ENCODE assay signal across 21 cellular contexts in genomic region chr12:125198647-125199046, GRCh38. TPM values are rescaled to one million over a fixed set of nuclear protein-coding genes. Genes with fewer than 3 reads are reported as not detected.
DNase-seq lines count a peak whose midpoint lies in the region; ATAC-seq, FAIRE-seq and TF ChIP-seq lines count a peak whose summit lies in the region.
"Had no signal": no experiment of that assay in that cellular context is flagged by ENCODE, and none has a peak within 500 bp of the region (broad histone marks: within the 10 kb centered on the region; RNA-seq: fewer than 3 reads in every experiment).

No MANE protein-coding gene starts in this region.

- no peak for FAIRE-seq in kidney (lab: Jason Lieb, UNC)

- H3K9me3 Mint-ChIP-seq in WTC11, result peaks cover 18% of the 10 kb centered on the region

- peak; percentile 72 to 91 for DNase-seq in NCI-H524 (lab: John Stamatoyannopoulos, UW)
- peak; percentile 42 for DNase-seq in WTC11 (ENCODE audit: low spot score)
- peak; percentile 15 for DNase-seq in kidney
- no peak for DNase-seq in hepatic stellate cell (ENCODE audit: low spot score)
- DNase-seq in Right ventricle myocardium inferior (ENCODE audit: missing footprints), result no peak
- no peak for DNase-seq in activated CD8-positive, alpha-beta memory T cell treated with anti-CD3 and anti-CD28 coated beads, Interleukin-2, amount 50 U/mL, for 48 hours
- DNase-seq: Calu3, DMS53, HCEC 1CT, NCI-H1092, NCI-H1417 treated with DMSO at 0.1 percent for 48 hours, NCI-H1694 treated with DMSO at 0.1 percent for 48 hours, NCI-H2081 treated with DMSO at 0.1 percent for 48 hours, NCI-H2171, NCI-H345, NCI-H526, SIG-M5 had no signal

- TF ChIP-seq CTCF in GM12872 (IDR thresholded peaks at IDR 0.05; ENCODE audit: insufficient read depth, low read depth, low read length) (0 out of 3 replicates have a peak, but pooled peaks have one; percentile 6), WTC11 (IDR thresholded peaks at IDR 0.05) (no peak), kidney (IDR thresholded peaks at IDR 0.05; ENCODE audit: borderline replicate concordance, extremely low read depth, insufficient read depth) (no peak)

- H3K27ac ChIP-seq in kidney (ENCODE audit: low read depth in 2 of 2, low read length in 2 of 2), result no peak overlapping the region
- H3K27ac ChIP-seq: HL-60, SK-N-MC had no signal

- no peaks in the 10 kb centered on the region for H3K4me1 ChIP-seq in kidney (ENCODE audit: control insufficient read depth in 1 of 2, insufficient read depth in 1 of 2, low read depth in 1 of 2, low read length in 2 of 2)

- POLR2A ChIA-PET in WTC11 (lab: Charles Lee), result interaction anchor here (0.7 kb wide), 1 partner anchor 10 kb away, joined by 3 read pairs; no protein-coding TSS in a partner anchor

- no peaks in the 10 kb centered on the region for H3K27me3 Mint-ChIP-seq in WTC11 (ENCODE audit: low read depth)

- CTCF ChIA-PET in WTC11 (lab: Charles Lee), result interaction anchor here (0.5 to 2.3 kb wide), 13 partner anchors 9 to 226 kb away, joined by 3 to 17 read pairs (median 5); no protein-coding TSS in a partner anchor

- no peak overlapping the region for H3K9ac ChIP-seq in kidney (ENCODE audit: low read length in 2 of 2)

- no peak overlapping the region for H3K4me3 ChIP-seq in kidney (ENCODE audit: low read length in 2 of 2)
- H3K4me3 ChIP-seq: SK-N-MC had no signal

- H3K27ac Mint-ChIP-seq in WTC11, result no peak overlapping the region

- H3K36me3 ChIP-seq in kidney (ENCODE audit: control insufficient read depth in 1 of 2, insufficient read depth in 2 of 2, low read length in 2 of 2), result no peaks in the 10 kb centered on the region

- ATAC-seq in WTC11 (peak; percentile 72), Right ventricle myocardium inferior (no peak)
- ATAC-seq: Panc1 had no signal

- H3K4me1 Mint-ChIP-seq in WTC11, result peaks cover 42% of the 10 kb centered on the region

- H3K36me3 Mint-ChIP-seq in WTC11, result peaks cover 34% of the 10 kb centered on the region

- no peak overlapping the region for H3K4me3 Mint-ChIP-seq in WTC11

- intact Hi-C loops in kidney (cut with DNase I), result no loop called here
- intact Hi-C loops in Right ventricle myocardium inferior (cut with DNase I), result no loop called here

- no peaks in the 10 kb centered on the region for H3K9me3 ChIP-seq in kidney (ENCODE audit: control insufficient read depth in 1 of 2, low read length in 2 of 2)

TF ChIP-seq in WTC11, 78 proteins besides CTCF, POLR2A, EP300 and RAD21 (continues in another document):
- TF ChIP-seq, protein P1, sequence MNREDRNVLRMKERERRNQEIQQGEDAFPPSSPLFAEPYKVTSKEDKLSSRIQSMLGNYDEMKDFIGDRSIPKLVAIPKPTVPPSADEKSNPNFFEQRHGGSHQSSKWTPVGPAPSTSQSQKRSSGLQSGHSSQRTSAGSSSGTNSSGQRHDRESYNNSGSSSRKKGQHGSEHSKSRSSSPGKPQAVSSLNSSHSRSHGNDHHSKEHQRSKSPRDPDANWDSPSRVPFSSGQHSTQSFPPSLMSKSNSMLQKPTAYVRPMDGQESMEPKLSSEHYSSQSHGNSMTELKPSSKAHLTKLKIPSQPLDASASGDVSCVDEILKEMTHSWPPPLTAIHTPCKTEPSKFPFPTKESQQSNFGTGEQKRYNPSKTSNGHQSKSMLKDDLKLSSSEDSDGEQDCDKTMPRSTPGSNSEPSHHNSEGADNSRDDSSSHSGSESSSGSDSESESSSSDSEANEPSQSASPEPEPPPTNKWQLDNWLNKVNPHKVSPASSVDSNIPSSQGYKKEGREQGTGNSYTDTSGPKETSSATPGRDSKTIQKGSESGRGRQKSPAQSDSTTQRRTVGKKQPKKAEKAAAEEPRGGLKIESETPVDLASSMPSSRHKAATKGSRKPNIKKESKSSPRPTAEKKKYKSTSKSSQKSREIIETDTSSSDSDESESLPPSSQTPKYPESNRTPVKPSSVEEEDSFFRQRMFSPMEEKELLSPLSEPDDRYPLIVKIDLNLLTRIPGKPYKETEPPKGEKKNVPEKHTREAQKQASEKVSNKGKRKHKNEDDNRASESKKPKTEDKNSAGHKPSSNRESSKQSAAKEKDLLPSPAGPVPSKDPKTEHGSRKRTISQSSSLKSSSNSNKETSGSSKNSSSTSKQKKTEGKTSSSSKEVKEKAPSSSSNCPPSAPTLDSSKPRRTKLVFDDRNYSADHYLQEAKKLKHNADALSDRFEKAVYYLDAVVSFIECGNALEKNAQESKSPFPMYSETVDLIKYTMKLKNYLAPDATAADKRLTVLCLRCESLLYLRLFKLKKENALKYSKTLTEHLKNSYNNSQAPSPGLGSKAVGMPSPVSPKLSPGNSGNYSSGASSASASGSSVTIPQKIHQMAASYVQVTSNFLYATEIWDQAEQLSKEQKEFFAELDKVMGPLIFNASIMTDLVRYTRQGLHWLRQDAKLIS (CRISPR knock-in tag; IDR thresholded peaks at IDR 0.05; ENCODE audit: borderline replicate concordance), result no peak
- TF ChIP-seq MXD4 (CRISPR knock-in tag; IDR thresholded peaks at IDR 0.05; ENCODE audit: borderline replicate concordance) (no peak), SP1 (CRISPR knock-in tag; conservative IDR thresholded peaks at IDR 0.05) (no peak), KAT7 (CRISPR knock-in tag; IDR thresholded peaks at IDR 0.05; ENCODE audit: borderline replicate concordance) (no peak), RORB (CRISPR knock-in tag; IDR thresholded peaks at IDR 0.05) (no peak), CREB1 (CRISPR knock-in tag; IDR thresholded peaks at IDR 0.05) (no peak), IRF1 (CRISPR knock-in tag; IDR thresholded peaks at IDR 0.05) (no peak), NR1H2 (CRISPR knock-in tag; IDR thresholded peaks at IDR 0.05) (no peak), ZNF671 (CRISPR knock-in tag; IDR thresholded peaks at IDR 0.05) (no peak), NR2C2 (CRISPR knock-in tag; IDR thresholded peaks at IDR 0.05) (no peak), MLX (CRISPR knock-in tag; IDR thresholded peaks at IDR 0.05) (no peak)
- TF ChIP-seq, protein P2, sequence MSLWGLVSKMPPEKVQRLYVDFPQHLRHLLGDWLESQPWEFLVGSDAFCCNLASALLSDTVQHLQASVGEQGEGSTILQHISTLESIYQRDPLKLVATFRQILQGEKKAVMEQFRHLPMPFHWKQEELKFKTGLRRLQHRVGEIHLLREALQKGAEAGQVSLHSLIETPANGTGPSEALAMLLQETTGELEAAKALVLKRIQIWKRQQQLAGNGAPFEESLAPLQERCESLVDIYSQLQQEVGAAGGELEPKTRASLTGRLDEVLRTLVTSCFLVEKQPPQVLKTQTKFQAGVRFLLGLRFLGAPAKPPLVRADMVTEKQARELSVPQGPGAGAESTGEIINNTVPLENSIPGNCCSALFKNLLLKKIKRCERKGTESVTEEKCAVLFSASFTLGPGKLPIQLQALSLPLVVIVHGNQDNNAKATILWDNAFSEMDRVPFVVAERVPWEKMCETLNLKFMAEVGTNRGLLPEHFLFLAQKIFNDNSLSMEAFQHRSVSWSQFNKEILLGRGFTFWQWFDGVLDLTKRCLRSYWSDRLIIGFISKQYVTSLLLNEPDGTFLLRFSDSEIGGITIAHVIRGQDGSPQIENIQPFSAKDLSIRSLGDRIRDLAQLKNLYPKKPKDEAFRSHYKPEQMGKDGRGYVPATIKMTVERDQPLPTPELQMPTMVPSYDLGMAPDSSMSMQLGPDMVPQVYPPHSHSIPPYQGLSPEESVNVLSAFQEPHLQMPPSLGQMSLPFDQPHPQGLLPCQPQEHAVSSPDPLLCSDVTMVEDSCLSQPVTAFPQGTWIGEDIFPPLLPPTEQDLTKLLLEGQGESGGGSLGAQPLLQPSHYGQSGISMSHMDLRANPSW (CRISPR knock-in tag; conservative IDR thresholded peaks at IDR 0.05; ENCODE audit: low read depth), result no peak
- TF ChIP-seq, protein P3, sequence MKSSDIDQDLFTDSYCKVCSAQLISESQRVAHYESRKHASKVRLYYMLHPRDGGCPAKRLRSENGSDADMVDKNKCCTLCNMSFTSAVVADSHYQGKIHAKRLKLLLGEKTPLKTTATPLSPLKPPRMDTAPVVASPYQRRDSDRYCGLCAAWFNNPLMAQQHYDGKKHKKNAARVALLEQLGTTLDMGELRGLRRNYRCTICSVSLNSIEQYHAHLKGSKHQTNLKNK (CRISPR knock-in tag; IDR thresholded peaks at IDR 0.05), result no peak
- TF ChIP-seq, protein P4, sequence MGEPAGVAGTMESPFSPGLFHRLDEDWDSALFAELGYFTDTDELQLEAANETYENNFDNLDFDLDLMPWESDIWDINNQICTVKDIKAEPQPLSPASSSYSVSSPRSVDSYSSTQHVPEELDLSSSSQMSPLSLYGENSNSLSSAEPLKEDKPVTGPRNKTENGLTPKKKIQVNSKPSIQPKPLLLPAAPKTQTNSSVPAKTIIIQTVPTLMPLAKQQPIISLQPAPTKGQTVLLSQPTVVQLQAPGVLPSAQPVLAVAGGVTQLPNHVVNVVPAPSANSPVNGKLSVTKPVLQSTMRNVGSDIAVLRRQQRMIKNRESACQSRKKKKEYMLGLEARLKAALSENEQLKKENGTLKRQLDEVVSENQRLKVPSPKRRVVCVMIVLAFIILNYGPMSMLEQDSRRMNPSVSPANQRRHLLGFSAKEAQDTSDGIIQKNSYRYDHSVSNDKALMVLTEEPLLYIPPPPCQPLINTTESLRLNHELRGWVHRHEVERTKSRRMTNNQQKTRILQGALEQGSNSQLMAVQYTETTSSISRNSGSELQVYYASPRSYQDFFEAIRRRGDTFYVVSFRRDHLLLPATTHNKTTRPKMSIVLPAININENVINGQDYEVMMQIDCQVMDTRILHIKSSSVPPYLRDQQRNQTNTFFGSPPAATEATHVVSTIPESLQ (CRISPR knock-in tag; IDR thresholded peaks at IDR 0.05), result no peak

RNA-seq across cellular contexts. Expression of gene TMEM132B, which starts 12.5 kb away (rescaled TPM):
- total RNA-seq in WTC11 (2021) (79.0 to 83.4 TPM (median 83.3 TPM) in 3 replicates), kidney (0.60 TPM), Right ventricle myocardium inferior (6.8 TPM)
- 0.06 TPM for polyA plus RNA-seq in kidney (ENCODE audit: insufficient read depth, low read depth, low replicate concordance)

Comparison
In these comparisons a context has a peak if more than half of its experiments do, and no peak if none do; other contexts are left out.
1. DNase-seq: peak in NCI-H524 (2 of 2), WTC11 (single experiment) and kidney (single experiment); none in hepatic stellate cell (single experiment), Right ventricle myocardium inferior (single experiment) and activated CD8-positive, alpha-beta memory T cell treated with anti-CD3 and anti-CD28 coated beads, Interleukin-2, amount 50 U/mL, for 48 hours (single experiment).
2. RNA of gene TMEM132B, which starts 12.5 kb away (total RNA-seq): 79.0 to 83.4 TPM in WTC11; 6.8 TPM in Right ventricle myocardium inferior (single experiment) and 0.60 TPM in kidney (single experiment); every median in the first group is over 10 times any median in the second.